Comparison of ENCODE assay signal across 14 cellular contexts in the genomic region with DNA sequence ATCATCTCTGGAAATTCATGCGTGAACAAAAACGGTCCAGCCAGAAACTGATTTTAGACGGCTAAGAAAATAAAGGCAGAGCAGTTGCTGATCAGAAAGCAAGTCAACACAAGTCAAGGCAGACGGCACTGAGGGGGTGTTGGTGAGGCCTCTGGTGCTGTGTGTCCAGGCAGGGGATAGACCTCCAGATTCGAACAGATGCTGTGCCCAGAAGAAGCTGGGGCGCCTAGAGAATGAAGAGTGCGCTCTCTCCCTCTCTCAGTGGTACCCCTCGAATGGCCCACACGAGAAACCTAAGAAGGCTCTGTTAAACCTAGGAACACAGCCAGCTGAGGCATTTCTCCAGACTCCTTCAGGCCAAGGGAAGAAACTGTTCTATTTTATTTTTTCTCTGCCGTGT.
DNase-seq lines count a peak whose midpoint lies in the region; ATAC-seq and TF ChIP-seq lines count a peak whose summit lies in the region.
"Had no signal": no experiment of that assay in that cellular context is flagged by ENCODE, and none has a peak within 500 bp of the region (broad histone marks: within the 10 kb centered on the region; RNA-seq: fewer than 3 reads in every experiment).

No MANE protein-coding gene starts in this region.

- no peak for TF ChIP-seq RAD21 in IMR-90 (IDR thresholded peaks at IDR 0.05; ENCODE audit: low read length)

- H3K4me3 ChIP-seq in GM23338: 0 out of 2 replicates have a peak overlapping the region, but pooled peaks have one; percentile 1
- H3K4me3 ChIP-seq in IMR-90 (ENCODE audit: insufficient read depth, low read depth, low read length): no peak overlapping the region
- H3K4me3 ChIP-seq in endodermal cell (ENCODE audit: low read length): no peak overlapping the region
- no peak overlapping the region for H3K4me3 ChIP-seq in osteoblast (ENCODE audit: insufficient read depth, low read length)
- H3K4me3 ChIP-seq: GM12878 had no signal

- no peak overlapping the region for H2AK5ac ChIP-seq in IMR-90 (ENCODE audit: low read depth, low read length)

- H3K27ac ChIP-seq in GM23338 (ENCODE audit: low read depth) (no peak overlapping the region), IMR-90 (ENCODE audit: insufficient read depth, low read length) (no peak overlapping the region), endodermal cell (ENCODE audit: low read depth, low read length) (peak overlapping the region; percentile 87), osteoblast (ENCODE audit: low read depth, low read length) (no peak overlapping the region)

- no peak overlapping the region for H2BK20ac ChIP-seq in IMR-90 (ENCODE audit: low read depth, low read length)

- H3K14ac ChIP-seq in IMR-90 (replicated peaks; ENCODE audit: low read depth, low read length): no peak overlapping the region

- peak overlapping the region; percentile 67 for H2AFZ ChIP-seq in GM23338
- no peak overlapping the region for H2AFZ ChIP-seq in IMR-90 (replicated peaks; ENCODE audit: low read length, poor library complexity)
- H2AFZ ChIP-seq in osteoblast (ENCODE audit: low read length): no peak overlapping the region

- POLR2A ChIA-PET in IMR-90 (lab: Charles Lee; ENCODE audit: unreplicated experiment): no interaction called here

- H3K4me3 Mint-ChIP-seq in GM23338 (no peak overlapping the region), endodermal cell (no peak overlapping the region)
- H3K4me3 Mint-ChIP-seq: B cell; CD4-positive, alpha-beta T cell had no signal

- H3K27me3 ChIP-seq in GM23338 (ENCODE audit: insufficient read depth): no peaks in the 10 kb centered on the region
- peaks cover 11% of the 10 kb centered on the region for H3K27me3 ChIP-seq in IMR-90 (ENCODE audit: control insufficient read depth, insufficient read depth, low read length)
- H3K27me3 ChIP-seq in endodermal cell (ENCODE audit: control insufficient read depth, insufficient read depth, low read length, poor library complexity, severe bottlenecking): no peaks in the 10 kb centered on the region
- peaks cover 22% of the 10 kb centered on the region for H3K27me3 ChIP-seq in osteoblast (ENCODE audit: insufficient read depth, low read length)

- no peak overlapping the region for H3K9ac ChIP-seq in IMR-90 (ENCODE audit: low read depth, low read length)
- H3K9ac ChIP-seq in endodermal cell (ENCODE audit: extremely low read depth, low read length, poor library complexity, severe bottlenecking): no peak overlapping the region

- H3K36me3 Mint-ChIP-seq in GM23338 (ENCODE audit: low read depth): no peaks in the 10 kb centered on the region
- no peaks in the 10 kb centered on the region for H3K36me3 Mint-ChIP-seq in endodermal cell (ENCODE audit: low read depth)

- no peak for TF ChIP-seq CTCF in GM23338 (conservative IDR thresholded peaks at IDR 0.05; ENCODE audit: low read depth in 2 of 2)
- no peak for TF ChIP-seq CTCF in IMR-90 (conservative IDR thresholded peaks at IDR 0.05; ENCODE audit: low read depth, low read length)
- no peak for TF ChIP-seq CTCF in endodermal cell (conservative IDR thresholded peaks at IDR 0.05)
- TF ChIP-seq CTCF in osteoblast (IDR thresholded peaks at IDR 0.05; ENCODE audit: extremely low read depth, low read depth, low read length): no peak

- DNase-seq in GM23338 (ENCODE audit: low spot score) (peak; percentile 10), IMR-90 (no peak), endodermal cell (peak; percentile 53), osteoblast (ENCODE audit: insufficient read length, low spot score, missing footprints) (peak; percentile 8), NCI-H345 (lab: John Stamatoyannopoulos, UW) (no peak), midbrain (lab: John Stamatoyannopoulos, UW) (no peak)
- DNase-seq: C1 segment of cervical spinal cord; Calu3; CD4-positive, alpha-beta T cell; DMS79; H7 had no signal

- no TSS peak for BruUV-seq in IMR-90 (replicated peaks; lab: Mats Ljungman, UMichigan)

- no peaks in the 10 kb centered on the region for H3K36me3 ChIP-seq in GM23338 (ENCODE audit: insufficient read depth)
- H3K36me3 ChIP-seq in IMR-90 (ENCODE audit: control insufficient read depth, insufficient read depth, low read length): no peaks in the 10 kb centered on the region
- H3K36me3 ChIP-seq in endodermal cell (ENCODE audit: control insufficient read depth, insufficient read depth, low read length): no peaks in the 10 kb centered on the region
- H3K36me3 ChIP-seq in osteoblast (ENCODE audit: insufficient read depth, low read length): no peaks in the 10 kb centered on the region

- H3K9me1 ChIP-seq in IMR-90 (ENCODE audit: insufficient read depth, low read length): no peaks in the 10 kb centered on the region

- H3K79me2 ChIP-seq in GM23338 (replicated peaks; ENCODE audit: insufficient read depth): no peaks in the 10 kb centered on the region
- no peaks in the 10 kb centered on the region for H3K79me2 ChIP-seq in osteoblast (ENCODE audit: insufficient read depth, low read length)

- H3K27ac Mint-ChIP-seq in GM23338 (no peak overlapping the region; the same call in 1 of the 2 replicates), endodermal cell (no peak overlapping the region)
- H3K27ac Mint-ChIP-seq: B cell; CD4-positive, alpha-beta T cell had no signal

- no peak overlapping the region for H3K23ac ChIP-seq in IMR-90 (ENCODE audit: low read depth, low read length)

- no peak overlapping the region for H3K56ac ChIP-seq in IMR-90 (ENCODE audit: extremely low read depth, insufficient read depth, low read length)

- no peak overlapping the region for H4K8ac ChIP-seq in IMR-90 (ENCODE audit: low read depth in 2 of 2, low read length in 2 of 2)

- H3K4me1 ChIP-seq in GM23338 (ENCODE audit: insufficient read depth): peaks cover 17% of the 10 kb centered on the region
- H3K4me1 ChIP-seq in IMR-90 (ENCODE audit: control insufficient read depth, insufficient read depth, low read length): no peaks in the 10 kb centered on the region
- no peaks in the 10 kb centered on the region for H3K4me1 ChIP-seq in endodermal cell (ENCODE audit: control insufficient read depth, insufficient read depth, low read length)
- no peaks in the 10 kb centered on the region for H3K4me1 ChIP-seq in osteoblast (ENCODE audit: insufficient read depth, low read length)

- H3K18ac ChIP-seq in IMR-90 (ENCODE audit: low read depth, low read length): no peak overlapping the region

- H3K9me3 ChIP-seq in IMR-90 (ENCODE audit: control insufficient read depth, insufficient read depth, low read length) (no peaks in the 10 kb centered on the region), endodermal cell (ENCODE audit: control insufficient read depth, low read length) (no peaks in the 10 kb centered on the region), osteoblast (ENCODE audit: low read depth, low read length) (no peaks in the 10 kb centered on the region)

- intact Hi-C loops in IMR-90 (cut with micrococcal nuclease): no loop called here

- H3K9me3 Mint-ChIP-seq in GM23338: no peaks in the 10 kb centered on the region
- H3K9me3 Mint-ChIP-seq in endodermal cell: no peaks in the 10 kb centered on the region
- H3K9me3 Mint-ChIP-seq: CD4-positive, alpha-beta T cell had no signal

- dilution Hi-C loops in IMR-90 (cut with HindIII; ENCODE audit: low sequenced_read_pairs, unreplicated experiment): no loop called here

- H3K4me1 Mint-ChIP-seq in GM23338 (peaks cover 29% of the 10 kb centered on the region), endodermal cell (peaks cover 9% of the 10 kb centered on the region)
- H3K4me1 Mint-ChIP-seq: B cell had no signal

- H3K79me1 ChIP-seq in IMR-90 (ENCODE audit: low read depth in 1 of 2, low read length in 2 of 2): no peaks in the 10 kb centered on the region

- H2BK15ac ChIP-seq in IMR-90 (ENCODE audit: low read depth, low read length): no peak overlapping the region

- H3F3A ChIP-seq in GM23338 (replicated peaks; ENCODE audit: low read depth): no peaks in the 10 kb centered on the region

- no peak overlapping the region for H3K4ac ChIP-seq in IMR-90 (ENCODE audit: low read depth, low read length)

- H3K4me2 ChIP-seq in GM23338 (peak overlapping the region; percentile 25), IMR-90 (ENCODE audit: low read depth, low read length) (no peak overlapping the region), osteoblast (ENCODE audit: insufficient read depth, low read length) (no peak overlapping the region)

- CTCF ChIA-PET in IMR-90 (lab: Yijun Ruan, JAX): no interaction called here

- no peak for TF ChIP-seq POLR2A in IMR-90 (IDR thresholded peaks at IDR 0.05; ENCODE audit: low read depth, low read length)

- no peaks in the 10 kb centered on the region for H3K9me2 ChIP-seq in GM23338 (ENCODE audit: insufficient read depth)

- H3K27me3 Mint-ChIP-seq in GM23338 (ENCODE audit: insufficient read depth, low read depth, poor library complexity) (no peaks in the 10 kb centered on the region), endodermal cell (ENCODE audit: insufficient read depth) (no peaks in the 10 kb centered on the region)

- H2AK9ac ChIP-seq in IMR-90 (replicated peaks; ENCODE audit: low read depth, low read length, poor library complexity): peak overlapping the region; percentile 23

- in situ Hi-C loops in IMR-90 (cut with MboI; ENCODE audit: low sequenced_read_pairs): no loop called here

- ATAC-seq in GM23338 (peak; percentile 46), IMR-90 (ENCODE audit: low read depth) (no peak), HG02852 (IDR thresholded peaks at IDR 0.05; ENCODE audit: unreplicated experiment) (no peak)
- ATAC-seq: GM12878 had no signal

- H4K5ac ChIP-seq in IMR-90 (ENCODE audit: low read depth, low read length): no peak overlapping the region

- WGBS in IMR-90 (ENCODE audit: extremely low coverage in 2 of 2, insufficient read length in 1 of 2), 2 experiments: 81% methylated on average over 3 of the region's 10 CpGs; no CpG with 5 or more reads in 1 of the 2 experiments
- WGBS in endodermal cell (ENCODE audit: insufficient coverage in 1 of 2, insufficient read length in 1 of 2), 2 experiments: 85 to 90% methylated on average over 9 to 10 of the region's 10 CpGs

- no peaks in the 10 kb centered on the region for H4K20me1 ChIP-seq in GM23338 (replicated peaks; ENCODE audit: insufficient read depth)
- H4K20me1 ChIP-seq in IMR-90 (ENCODE audit: insufficient read depth, low read length): no peaks in the 10 kb centered on the region
- no peaks in the 10 kb centered on the region for H4K20me1 ChIP-seq in osteoblast (ENCODE audit: insufficient read depth, low read length)

- no peak overlapping the region for H2BK5ac ChIP-seq in IMR-90 (ENCODE audit: low read depth, low read length, poor library complexity, severe bottlenecking)

- no peak overlapping the region for H4K91ac ChIP-seq in IMR-90 (ENCODE audit: insufficient read depth, low read depth, low read length)

- H2BK120ac ChIP-seq in IMR-90 (ENCODE audit: low read depth, low read length): no peak overlapping the region

TF ChIP-seq in IMR-90, 13 proteins besides CTCF, POLR2A, EP300 and RAD21:
- TF ChIP-seq CHD1 (IDR thresholded peaks at IDR 0.05; ENCODE audit: low read depth, low read length): no peak

Comparison
In these comparisons a context has a peak if more than half of its experiments do, and no peak if none do; other contexts are left out.
1. DNase-seq: peak in GM23338 (single experiment), endodermal cell (single experiment) and osteoblast (single experiment); none in IMR-90 (single experiment), NCI-H345 (single experiment) and midbrain (single experiment).